In the genomic region with DNA sequence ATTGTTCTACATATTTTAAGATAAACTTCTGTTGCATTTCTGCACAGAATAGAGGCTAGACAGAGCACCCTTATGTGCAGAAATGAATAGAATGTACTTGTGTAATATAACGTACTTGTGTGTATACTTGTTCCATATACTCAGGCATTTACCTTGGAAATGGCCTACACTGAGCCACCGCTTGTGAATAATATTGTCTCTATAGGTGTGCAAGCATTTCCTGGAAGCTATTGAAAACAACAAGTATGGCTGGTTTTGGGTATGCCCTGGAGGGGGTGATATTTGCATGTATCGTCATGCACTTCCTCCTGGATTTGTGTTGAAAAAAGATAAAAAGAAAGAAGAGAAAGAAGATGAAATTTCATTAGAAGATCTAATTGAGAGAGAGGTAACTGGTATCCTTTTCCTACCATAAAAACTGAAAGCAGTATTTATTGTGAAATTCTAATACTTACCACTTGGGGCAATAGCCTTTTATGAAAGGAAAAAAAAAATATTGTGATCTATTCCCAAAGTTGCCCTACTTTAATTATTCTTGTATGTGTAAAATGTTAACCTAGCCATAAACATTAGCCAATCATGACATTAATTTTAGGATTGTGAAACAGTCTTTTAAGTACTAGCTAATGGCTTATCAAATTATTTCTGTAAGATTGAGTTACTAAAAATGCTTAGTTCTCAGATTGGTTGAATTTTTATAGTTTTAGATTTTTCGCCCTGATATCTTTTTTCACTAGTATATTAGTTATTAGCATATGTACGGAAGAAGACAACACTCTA, we compare ENCODE assay signal across 8 cellular contexts. TPM values are rescaled to one million over a fixed set of nuclear protein-coding genes. Genes with fewer than 3 reads are reported as not detected.
A peak's percentile ranks its signal among the peaks of the same experiment; 100 is the strongest.
DNase-seq lines count a peak whose midpoint lies in the region; ATAC-seq and TF ChIP-seq lines count a peak whose summit lies in the region.

No MANE protein-coding gene starts in this region.

- H3K36me3 Mint-ChIP-seq in stimulated activated effector memory CD8-positive, alpha-beta T cell treated with anti-CD3 and anti-CD28 coated beads, Interleukin-12 subunit alpha, Interleukin-12 subunit beta, amount 100 ng/mL, for 72 hours: peaks cover 100% of the 10 kb centered on the region

- peak; percentile 57 for ATAC-seq in GM21825 (IDR thresholded peaks at IDR 0.05; ENCODE audit: unreplicated experiment)
- ATAC-seq in stimulated activated effector memory CD8-positive, alpha-beta T cell treated with anti-CD3 and anti-CD28 coated beads, Interleukin-12 subunit alpha, Interleukin-12 subunit beta, amount 100 ng/mL, for 72 hours: no peak

- no peak overlapping the region for H3K4me3 Mint-ChIP-seq in stimulated activated effector memory CD8-positive, alpha-beta T cell treated with anti-CD3 and anti-CD28 coated beads, Interleukin-12 subunit alpha, Interleukin-12 subunit beta, amount 100 ng/mL, for 72 hours

- DNase-seq in DMS153 treated with DMSO at 0.1 percent for 48 hours (lab: John Stamatoyannopoulos, UW; ENCODE audit: unreplicated experiment): peak; percentile 8
- DNase-seq in DMS153 (lab: John Stamatoyannopoulos, UW): no peak
- peak; percentile 14 for DNase-seq in NCI-H2029 treated with DMSO at 0.1 percent for 48 hours (lab: John Stamatoyannopoulos, UW)
- DNase-seq in ascending aorta (ENCODE audit: low spot score in 2 of 2): no peak
- DNase-seq in kidney tubule cell (ENCODE audit: low spot score): peak; percentile 51
- no peak for DNase-seq in NCI-H187 treated with DMSO at 0.1 percent for 48 hours (lab: John Stamatoyannopoulos, UW)
- DNase-seq in stimulated activated effector memory CD8-positive, alpha-beta T cell treated with anti-CD3 and anti-CD28 coated beads, Interleukin-12 subunit alpha, Interleukin-12 subunit beta, amount 100 ng/mL, for 72 hours (ENCODE audit: low spot score in 2 of 2): no peak

- H3K27ac ChIP-seq in ascending aorta: no peak overlapping the region

- no peaks in the 10 kb centered on the region for H3K4me1 ChIP-seq in ascending aorta

- H3K27ac Mint-ChIP-seq in stimulated activated effector memory CD8-positive, alpha-beta T cell treated with anti-CD3 and anti-CD28 coated beads, Interleukin-12 subunit alpha, Interleukin-12 subunit beta, amount 100 ng/mL, for 72 hours: no peak overlapping the region

- H3K27me3 ChIP-seq in ascending aorta: no peaks in the 10 kb centered on the region

- peaks cover 9% of the 10 kb centered on the region for H3K4me1 Mint-ChIP-seq in stimulated activated effector memory CD8-positive, alpha-beta T cell treated with anti-CD3 and anti-CD28 coated beads, Interleukin-12 subunit alpha, Interleukin-12 subunit beta, amount 100 ng/mL, for 72 hours

- peaks cover 50 to 75% of the 10 kb centered on the region in 2 donors for H3K36me3 ChIP-seq in ascending aorta

- no peaks in the 10 kb centered on the region for H3K9me3 ChIP-seq in ascending aorta

- intact Hi-C loops in ascending aorta (cut with DNase I): loop anchor here (1.0 kb wide), 1 partner anchor 137 kb away; no protein-coding TSS in a partner anchor

- TF ChIP-seq CTCF in ascending aorta (IDR thresholded peaks at IDR 0.05): peak; percentile 25 to 61 (median 53)

- no peaks in the 10 kb centered on the region for H3K9me3 Mint-ChIP-seq in stimulated activated effector memory CD8-positive, alpha-beta T cell treated with anti-CD3 and anti-CD28 coated beads, Interleukin-12 subunit alpha, Interleukin-12 subunit beta, amount 100 ng/mL, for 72 hours

- H3K4me3 ChIP-seq in ascending aorta: no peak overlapping the region

RNA-seq across cellular contexts. Expression of a gene that starts 18.0 kb away (rescaled TPM):
- total RNA-seq in ascending aorta: 17.5 TPM

Comparison
In these comparisons a context has a peak if more than half of its experiments do, and no peak if none do; other contexts are left out.
1. DNase-seq: peak in DMS153 treated with DMSO at 0.1 percent for 48 hours (single experiment), NCI-H2029 treated with DMSO at 0.1 percent for 48 hours (single experiment) and kidney tubule cell (single experiment); none in DMS153 (single experiment), ascending aorta (0 of 2), NCI-H187 treated with DMSO at 0.1 percent for 48 hours (single experiment) and stimulated activated effector memory CD8-positive, alpha-beta T cell treated with anti-CD3 and anti-CD28 coated beads, Interleukin-12 subunit alpha, Interleukin-12 subunit beta, amount 100 ng/mL, for 72 hours (0 of 2).